1 cellular context compared by ENCODE assay signal in genomic region chr18:36329684-36330434, GRCh38.
TF ChIP-seq lines count a peak whose summit lies in the region.

No MANE protein-coding gene starts in this region.

TF ChIP-seq in H1, 55 proteins besides CTCF, POLR2A, EP300 and RAD21 (continued from another document):
- TF ChIP-seq CHD7 (IDR thresholded peaks at IDR 0.05; ENCODE audit: insufficient replicate concordance, low read length) (no peak), SAP30 (IDR thresholded peaks at IDR 0.05; ENCODE audit: insufficient read depth, insufficient replicate concordance, low read length) (no peak), KDM1A (IDR thresholded peaks at IDR 0.05; ENCODE audit: borderline replicate concordance, low read length) (no peak), TCF12 (IDR thresholded peaks at IDR 0.05; ENCODE audit: low read depth, low read length) (0 out of 2 replicates have a peak, but pooled peaks have one; percentile 10), USF2 (IDR thresholded peaks at IDR 0.05; ENCODE audit: low read length) (no peak), TEAD4 (IDR thresholded peaks at IDR 0.05; ENCODE audit: low read depth, low read length) (peak; percentile 4; the same call in 1 of the 2 replicates), SRF (IDR thresholded peaks at IDR 0.05; ENCODE audit: low read depth, low read length) (peak; percentile 35; the same call in 1 of the 2 replicates), POLR2AphosphoS5 (IDR thresholded peaks at IDR 0.05; ENCODE audit: low read depth, low read length) (no peak)
